ENCODE assay signal across 8 cellular contexts in genomic region chr22:41746563-41747400, GRCh38. TPM values are rescaled to one million over a fixed set of nuclear protein-coding genes. Genes with fewer than 3 reads are reported as not detected.
DNase-seq lines count a peak whose midpoint lies in the region; ATAC-seq and TF ChIP-seq lines count a peak whose summit lies in the region.

No MANE protein-coding gene starts in this region.

- H3K36me3 Mint-ChIP-seq in activated CD8-positive, alpha-beta T cell treated with anti-CD3 and anti-CD28 coated beads for 36 hours (ENCODE audit: low read depth) = no peaks in the 10 kb centered on the region
- H3K36me3 Mint-ChIP-seq in endodermal cell (ENCODE audit: low read depth) = no peaks in the 10 kb centered on the region

- no peak overlapping the region for H3K27ac Mint-ChIP-seq in activated CD8-positive, alpha-beta T cell treated with anti-CD3 and anti-CD28 coated beads for 36 hours
- no peak overlapping the region for H3K27ac Mint-ChIP-seq in endodermal cell

- peaks cover 6% of the 10 kb centered on the region for H3K4me1 Mint-ChIP-seq in activated CD8-positive, alpha-beta T cell treated with anti-CD3 and anti-CD28 coated beads for 36 hours (ENCODE audit: low read depth)
- peaks cover 21% of the 10 kb centered on the region for H3K4me1 Mint-ChIP-seq in endodermal cell

- peaks cover 4% of the 10 kb centered on the region for H3K27me3 Mint-ChIP-seq in activated CD8-positive, alpha-beta T cell treated with anti-CD3 and anti-CD28 coated beads for 36 hours
- peaks cover 37% of the 10 kb centered on the region for H3K27me3 Mint-ChIP-seq in endodermal cell (ENCODE audit: insufficient read depth)

- intact Hi-C loops in activated CD8-positive, alpha-beta T cell treated with anti-CD3 and anti-CD28 coated beads for 36 hours (cut with micrococcal nuclease) = no loop called here

- H3K36me3 ChIP-seq in endodermal cell (ENCODE audit: control insufficient read depth, insufficient read depth, low read length) = no peaks in the 10 kb centered on the region

- no peaks in the 10 kb centered on the region for H3K9me3 Mint-ChIP-seq in activated CD8-positive, alpha-beta T cell treated with anti-CD3 and anti-CD28 coated beads for 36 hours
- no peaks in the 10 kb centered on the region for H3K9me3 Mint-ChIP-seq in endodermal cell

- peak; percentile 65 for ATAC-seq in GM18858 (IDR thresholded peaks at IDR 0.05; ENCODE audit: unreplicated experiment)
- ATAC-seq in HG03354 (IDR thresholded peaks at IDR 0.05; ENCODE audit: poor library complexity, severe bottlenecking, unreplicated experiment) = peak; percentile 70
- peak; percentile 89 for ATAC-seq in activated CD8-positive, alpha-beta T cell treated with anti-CD3 and anti-CD28 coated beads for 36 hours

- H3K27ac ChIP-seq in endodermal cell (ENCODE audit: low read depth, low read length) = no peak overlapping the region

- H3K27me3 ChIP-seq in endodermal cell (ENCODE audit: control insufficient read depth, insufficient read depth, low read length, poor library complexity, severe bottlenecking) = peaks cover 28% of the 10 kb centered on the region

- no peak overlapping the region for H3K4me3 Mint-ChIP-seq in activated CD8-positive, alpha-beta T cell treated with anti-CD3 and anti-CD28 coated beads for 36 hours
- no peak overlapping the region for H3K4me3 Mint-ChIP-seq in endodermal cell

- H3K4me3 ChIP-seq in endodermal cell (ENCODE audit: low read length) = no peak overlapping the region

- H3K9me3 ChIP-seq in endodermal cell (ENCODE audit: control insufficient read depth, low read length) = no peaks in the 10 kb centered on the region

- peaks cover 6% of the 10 kb centered on the region for H3K4me1 ChIP-seq in endodermal cell (ENCODE audit: control insufficient read depth, insufficient read depth, low read length)

- peak; percentile 54 for TF ChIP-seq CTCF in activated CD8-positive, alpha-beta T cell treated with anti-CD3 and anti-CD28 coated beads for 36 hours (IDR thresholded peaks at IDR 0.05)
- peak; percentile 90 for TF ChIP-seq CTCF in endodermal cell (conservative IDR thresholded peaks at IDR 0.05)

- no peak overlapping the region for H3K9ac ChIP-seq in endodermal cell (ENCODE audit: extremely low read depth, low read length, poor library complexity, severe bottlenecking)

- 0 to 7% methylated on average over 1 to 3 of the region's 3 CpGs for WGBS in endodermal cell (ENCODE audit: insufficient coverage in 1 of 2, insufficient read length in 1 of 2), 2 experiments

- CTCF ChIA-PET in activated CD8-positive, alpha-beta T cell treated with anti-CD3 and anti-CD28 coated beads for 36 hours (lab: Charles Lee) = interaction anchor here (0.6 to 4.3 kb wide), 35 partner anchors 8 to 364 kb away, joined by 3 to 32 read pairs (median 5); partner anchors contain the start of genes CCDC134 and MEI1

- DNase-seq in AG08396 (ENCODE audit: low spot score) (peak; percentile 82), NCI-H69 (lab: John Stamatoyannopoulos, UW) (peak; percentile 92), endodermal cell (peak; percentile 93), mesenteric fat pad (ENCODE audit: low spot score) (peak; percentile 89)
- DNase-seq in activated CD8-positive, alpha-beta T cell treated with anti-CD3 and anti-CD28 coated beads for 36 hours = peak; percentile 63
- peak; percentile 21 to 31 for DNase-seq in stimulated activated CD8-positive, alpha-beta memory T cell treated with anti-CD3 and anti-CD28 coated beads, Interleukin-15, amount 100 ng/mL, for 48 hours (ENCODE audit: low read depth in 2 of 2)

- POLR2A ChIA-PET in activated CD8-positive, alpha-beta T cell treated with anti-CD3 and anti-CD28 coated beads for 36 hours (lab: Charles Lee) = interaction anchor here (0.5 to 1.7 kb wide), 2 partner anchors 33 to 53 kb away, joined by 3 to 6 read pairs; partner anchors contain the start of gene CCDC134

RNA-seq across cellular contexts. Expression of gene MEI1, which starts 47.5 kb away (rescaled TPM):
- 10 to 100 TPM; 27.7 to 28.4 TPM for total RNA-seq in activated CD8-positive, alpha-beta T cell treated with anti-CD3 and anti-CD28 coated beads for 36 hours
- total RNA-seq in endodermal cell (1 to 10 TPM; 1.2 to 1.5 TPM), mesenteric fat pad (2.2 TPM)
- polyA plus RNA-seq in endodermal cell (2013, experiment 1 of 2) = not detected
- not detected for polyA plus RNA-seq in endodermal cell (2013, experiment 2 of 2)

RNA-seq across cellular contexts. Expression of gene CCDC134, which starts 53.7 kb away (rescaled TPM):
- 10 to 100 TPM; 15.2 to 15.9 TPM for total RNA-seq in activated CD8-positive, alpha-beta T cell treated with anti-CD3 and anti-CD28 coated beads for 36 hours
- total RNA-seq in endodermal cell (10 to 100 TPM; 15.0 to 21.0 TPM), mesenteric fat pad (4.1 TPM)
- 7.2 TPM for polyA plus RNA-seq in endodermal cell (2013, experiment 1 of 2)
- polyA plus RNA-seq in endodermal cell (2013, experiment 2 of 2) = 8.8 TPM

RNA-seq across cellular contexts. Expression of gene SNU13, which starts 58.1 kb away (rescaled TPM):
- 100 to 1,000 TPM; 275 to 299 TPM for total RNA-seq in activated CD8-positive, alpha-beta T cell treated with anti-CD3 and anti-CD28 coated beads for 36 hours
- 100 to 1,000 TPM; 133 to 146 TPM for total RNA-seq in endodermal cell
- 137 TPM for polyA plus RNA-seq in endodermal cell (2013, experiment 1 of 2)
- polyA plus RNA-seq in endodermal cell (2013, experiment 2 of 2) = 116 TPM
- 116 TPM for total RNA-seq in mesenteric fat pad

Comparison
In these comparisons a context has a peak if more than half of its experiments do, and no peak if none do; other contexts are left out.
1. DNase-seq: peak in every context shown above with its lines; median percentile 93 in endodermal cell; 92 in NCI-H69; 89 in mesenteric fat pad; 82 in AG08396; 63 in activated CD8-positive, alpha-beta T cell treated with anti-CD3 and anti-CD28 coated beads for 36 hours; 26 in stimulated activated CD8-positive, alpha-beta memory T cell treated with anti-CD3 and anti-CD28 coated beads, Interleukin-15, amount 100 ng/mL, for 48 hours.